Comparison of ENCODE assay signal across 16 cellular contexts in the genomic region with DNA sequence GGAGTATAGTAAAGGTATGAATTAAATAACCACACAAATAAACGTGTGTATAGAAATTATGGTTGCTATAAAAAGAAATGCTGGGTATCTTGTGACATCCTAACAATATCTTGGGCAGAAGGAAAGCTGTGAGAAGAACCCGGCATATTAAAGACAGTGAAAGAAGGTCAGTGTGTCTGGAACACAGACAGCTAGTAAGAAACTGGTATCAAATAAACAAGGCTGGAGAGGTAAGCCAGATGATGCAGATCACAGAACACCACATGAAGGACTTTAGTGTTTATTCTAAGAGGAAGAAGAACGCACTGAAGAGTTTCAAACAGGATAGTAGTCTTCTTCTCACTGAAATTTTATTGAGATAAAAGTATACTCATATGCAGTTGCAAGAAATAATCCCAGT.
"Had no signal": no experiment of that assay in that cellular context is flagged by ENCODE, and none has a peak within 500 bp of the region (broad histone marks: within the 10 kb centered on the region; RNA-seq: fewer than 3 reads in every experiment).

No MANE protein-coding gene starts in this region.

- H3K9me3 ChIP-seq: ascending aorta, right lobe of liver, spleen, stomach, thoracic aorta had no signal

- H3K4me3 ChIP-seq: ascending aorta, hepatocyte, right lobe of liver, spleen, stomach, thoracic aorta had no signal

- H3K27me3 ChIP-seq: ascending aorta, hepatocyte, right lobe of liver, spleen, stomach had no signal

- H3K27ac ChIP-seq: ascending aorta, epithelial cell of prostate, hepatocyte, right lobe of liver, spleen, thoracic aorta had no signal

- H3K27me3 Mint-ChIP-seq: activated naive CD8-positive, alpha-beta T cell treated with anti-CD3 and anti-CD28 coated beads, Interleukin-2, amount 10 ng/mL, durations not matched to agents 7 days and 5 days; activated T-cell treated with anti-CD3 and anti-CD28 coated beads, Interleukin-2, amount 50 U/mL, for 24 hours; naive B cell had no signal

- H3K9me3 Mint-ChIP-seq: activated naive CD8-positive, alpha-beta T cell treated with anti-CD3 and anti-CD28 coated beads, Interleukin-2, amount 10 ng/mL, durations not matched to agents 7 days and 5 days; activated T-cell treated with anti-CD3 and anti-CD28 coated beads, Interleukin-2, amount 50 U/mL, for 24 hours; naive B cell had no signal

- H3K27ac Mint-ChIP-seq: activated naive CD8-positive, alpha-beta T cell treated with anti-CD3 and anti-CD28 coated beads, Interleukin-2, amount 10 ng/mL, durations not matched to agents 7 days and 5 days had no signal

- H3K4me3 Mint-ChIP-seq: activated naive CD8-positive, alpha-beta T cell treated with anti-CD3 and anti-CD28 coated beads, Interleukin-2, amount 10 ng/mL, durations not matched to agents 7 days and 5 days; activated T-cell treated with anti-CD3 and anti-CD28 coated beads, Interleukin-2, amount 50 U/mL, for 24 hours; naive B cell had no signal

- DNase-seq: activated CD4-positive, alpha-beta T cell treated with anti-CD3 and anti-CD28 coated beads, Interleukin-2, amount 50 U/mL, for 4 hours; activated naive CD8-positive, alpha-beta T cell treated with anti-CD3 and anti-CD28 coated beads, Interleukin-2, amount 10 ng/mL, durations not matched to agents 7 days and 5 days; activated T-cell treated with anti-CD3 and anti-CD28 coated beads, Interleukin-2, amount 50 U/mL, for 24 hours; islet precursor cell; naive B cell; nucleus accumbens; right lobe of liver; spleen; stimulated activated CD4-positive, alpha-beta T cell treated with anti-CD3 and anti-CD28 coated beads, Interleukin-1b, Interleukin-23, amount 100 ng/mL, for 48 hours; stomach; T-helper 9 cell had no signal

- ATAC-seq: activated CD4-positive, CD25-positive, alpha-beta regulatory T cell treated with anti-CD3 and anti-CD28 coated beads, Interleukin-2, amount 50 U/mL, for 24 hours; right lobe of liver had no signal
